Comparison of ENCODE assay signal across 19 cellular contexts in genomic region chr20:47815866-47816265, GRCh38.
"Had no signal": no experiment of that assay in that cellular context is flagged by ENCODE, and none has a peak within 500 bp of the region (broad histone marks: within the 10 kb centered on the region; RNA-seq: fewer than 3 reads in every experiment).

No MANE protein-coding gene starts in this region.

- H3K4me2 ChIP-seq: hepatocyte had no signal

- H2AFZ ChIP-seq: hepatocyte had no signal

- H3K36me3 ChIP-seq: right atrium auricular region, suprapubic skin, thyroid gland, upper lobe of left lung, vagina had no signal

- H3K9me3 ChIP-seq: mucosa of descending colon, suprapubic skin, thyroid gland, vagina had no signal

- H3K79me2 ChIP-seq: hepatocyte had no signal

- H3K27ac ChIP-seq: coronary artery, hepatocyte, right atrium auricular region, suprapubic skin, thyroid gland, upper lobe of left lung, vagina had no signal

- DNase-seq: effector CD4-positive, alpha-beta T cell; endodermal cell; erythroblast; foreskin melanocyte; mucosa of descending colon; naive thymus-derived CD8-positive, alpha-beta T cell; small intestine; stimulated activated CD4-positive, alpha-beta T cell treated with anti-CD3 and anti-CD28 coated beads, Interleukin-4, amount 100 ng/mL, for 1 hour; stimulated activated CD8-positive, alpha-beta memory T cell treated with anti-CD3 and anti-CD28 coated beads, Interleukin-4, amount 100 ng/mL, for 48 hours; stimulated activated naive CD8-positive, alpha-beta T cell treated with anti-CD3 and anti-CD28 coated beads, Interleukin-15, Interleukin-2, amounts not matched to agents 100 U/mL and 50 U/mL, for 24 hours; thyroid gland; upper lobe of left lung had no signal

- H3K27me3 ChIP-seq: thyroid gland, vagina had no signal

- H3K4me3 ChIP-seq: coronary artery, hepatocyte, mucosa of descending colon, right atrium auricular region, suprapubic skin, thyroid gland, upper lobe of left lung, vagina had no signal

- ATAC-seq: left colon; mucosa of descending colon; naive thymus-derived CD8-positive, alpha-beta T cell; stimulated activated effector memory CD8-positive, alpha-beta T cell treated with anti-CD3 and anti-CD28 coated beads, Interleukin-12 subunit alpha, Interleukin-12 subunit beta, amount 100 ng/mL, for 72 hours; stimulated activated naive CD8-positive, alpha-beta T cell treated with anti-CD3 and anti-CD28 coated beads, Interleukin-15, Interleukin-2, amounts not matched to agents 100 U/mL and 50 U/mL, for 24 hours had no signal

- H3K4me1 ChIP-seq: right atrium auricular region, suprapubic skin, upper lobe of left lung, vagina had no signal
